ENCODE assay signal across 19 cellular contexts in the genomic region with DNA sequence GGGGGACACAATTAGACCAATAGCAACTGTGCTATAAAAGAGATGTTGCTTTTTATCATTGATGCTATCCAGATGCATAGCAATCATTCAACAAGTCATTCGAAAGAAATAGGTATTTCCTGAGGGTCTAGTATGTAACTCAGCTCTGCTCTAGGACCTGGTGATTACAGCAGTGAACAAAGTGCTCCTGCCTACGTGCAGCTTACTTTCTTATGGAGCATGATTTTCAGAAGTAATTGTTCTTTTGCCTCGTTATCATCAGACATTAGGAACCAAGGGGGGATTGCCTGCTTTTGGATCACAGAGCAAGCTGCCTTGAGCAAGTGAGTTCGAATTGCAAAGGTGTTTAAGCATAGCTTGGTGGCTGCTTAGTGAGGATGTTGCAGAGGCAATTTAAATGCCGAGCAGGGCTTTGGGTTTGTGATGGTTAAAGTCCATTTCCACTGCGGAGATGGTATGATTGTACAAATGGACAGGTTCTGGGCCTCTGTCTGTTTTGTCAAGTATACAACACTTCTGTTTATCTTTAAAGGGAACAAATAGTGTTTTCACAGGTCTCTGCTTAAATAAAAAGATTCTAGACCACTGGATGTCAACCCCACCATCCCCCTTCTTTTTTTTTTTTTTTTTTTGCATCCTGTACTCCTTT. TPM values are rescaled to one million over a fixed set of nuclear protein-coding genes. Genes with fewer than 3 reads are reported as not detected.
DNase-seq lines count a peak whose midpoint lies in the region; ATAC-seq, FAIRE-seq and TF ChIP-seq lines count a peak whose summit lies in the region.
"Had no signal": no experiment of that assay in that cellular context is flagged by ENCODE, and none has a peak within 500 bp of the region (broad histone marks: within the 10 kb centered on the region; RNA-seq: fewer than 3 reads in every experiment).

No MANE protein-coding gene starts in this region.

- TF ChIP-seq POLR2A in HepG2 (IDR thresholded peaks at IDR 0.05; ENCODE audit: insufficient read depth in 1 of 2, low read depth in 2 of 2, low read length in 2 of 2): no peak

- H3K36me3 ChIP-seq in HepG2 (replicated peaks in 1 of 2; ENCODE audit: control insufficient read depth in 1 of 2, insufficient read depth in 2 of 2, low read length in 2 of 2): no peaks in the 10 kb centered on the region; a peak in 1 of 5 replicates
- H3K36me3 ChIP-seq in small intestine (ENCODE audit: control insufficient read depth in 2 of 2, insufficient read depth in 2 of 2, low read length in 2 of 2): no peaks in the 10 kb centered on the region

- H3K9me3 Mint-ChIP-seq in stimulated activated naive CD8-positive, alpha-beta T cell treated with anti-CD3 and anti-CD28 coated beads, Interleukin-15, amount 100 ng/mL, for 72 hours: no peaks in the 10 kb centered on the region
- H3K9me3 Mint-ChIP-seq: CD8-positive, alpha-beta T cell had no signal

- H4K20me1 ChIP-seq in HepG2 (ENCODE audit: insufficient read depth, low read length): no peaks in the 10 kb centered on the region

- BruUV-seq in HepG2 (replicated peaks; lab: Mats Ljungman, UMichigan): no TSS peak

- no peak for TF ChIP-seq RAD21 in HepG2 (CRISPR knock-in tag; IDR thresholded peaks at IDR 0.05)

- peaks cover 14% of the 10 kb centered on the region for H3K4me1 ChIP-seq in HepG2 (ENCODE audit: insufficient read depth, low read length)
- H3K4me1 ChIP-seq in small intestine (ENCODE audit: control insufficient read depth in 2 of 2, insufficient read depth in 1 of 2, low read depth in 1 of 2, low read length in 1 of 2): no peaks in the 10 kb centered on the region

- in situ Hi-C loops in HepG2 (cut with HindIII; ENCODE audit: extremely low pct_ligation_motif_present, low pct_unique_long_range_greater_than_20kb): no loop called here

- POLR2A ChIA-PET in HepG2 (lab: Yijun Ruan, JAX): no interaction called here

- no peak overlapping the region for H2AFZ ChIP-seq in HepG2 (ENCODE audit: low read length)
- H2AFZ ChIP-seq: GM23248 had no signal

- peak; percentile 37 for DNase-seq in HuH-7 (ENCODE audit: low spot score)
- peak; percentile 69 for DNase-seq in HepG2 (ENCODE audit: low spot score)
- peak; percentile 7 for DNase-seq in small intestine
- DNase-seq in stimulated activated naive CD8-positive, alpha-beta T cell treated with anti-CD3 and anti-CD28 coated beads, Interleukin-15, amount 100 ng/mL, for 72 hours: no peak
- no peak for DNase-seq in NCI-H526 treated with DMSO at 0.1 percent for 48 hours (lab: John Stamatoyannopoulos, UW)
- DNase-seq in SKM-1 (lab: John Stamatoyannopoulos, UW; ENCODE audit: unreplicated experiment): no peak
- DNase-seq: CD4-positive, CD25-positive, alpha-beta regulatory T cell; CD8-positive, alpha-beta T cell; DMS 273 treated with DMSO at 0.1 percent for 48 hours; DMS79; EL; GDM1; GM23248; H9 had no signal

- no peaks in the 10 kb centered on the region for H3K4me1 Mint-ChIP-seq in stimulated activated naive CD8-positive, alpha-beta T cell treated with anti-CD3 and anti-CD28 coated beads, Interleukin-15, amount 100 ng/mL, for 72 hours
- H3K4me1 Mint-ChIP-seq: CD4-positive, CD25-positive, alpha-beta regulatory T cell had no signal

- H3K9ac ChIP-seq in HepG2 (ENCODE audit: insufficient read depth, low read depth, low read length): no peak overlapping the region
- H3K9ac ChIP-seq: GM23248 had no signal

- H3K4me3 Mint-ChIP-seq in stimulated activated naive CD8-positive, alpha-beta T cell treated with anti-CD3 and anti-CD28 coated beads, Interleukin-15, amount 100 ng/mL, for 72 hours: no peak overlapping the region
- H3K4me3 Mint-ChIP-seq: CD4-positive, CD25-positive, alpha-beta regulatory T cell; CD8-positive, alpha-beta T cell; H9 had no signal

- H3K9me3 ChIP-seq in HepG2 (ENCODE audit: low read length) (peaks cover 9% of the 10 kb centered on the region; the same call in 1 of the 2 replicates), small intestine (ENCODE audit: control insufficient read depth, low read depth) (no peaks in the 10 kb centered on the region)

- H3K27ac ChIP-seq in HepG2 (ENCODE audit: extremely low read length, insufficient read depth, low read length): peak overlapping the region; percentile 19
- no peak overlapping the region for H3K27ac ChIP-seq in small intestine (ENCODE audit: low read depth in 1 of 2, low read length in 1 of 2)
- H3K27ac ChIP-seq: C4-2B, GM23248 had no signal

- no peak overlapping the region for H3K27ac Mint-ChIP-seq in stimulated activated naive CD8-positive, alpha-beta T cell treated with anti-CD3 and anti-CD28 coated beads, Interleukin-15, amount 100 ng/mL, for 72 hours
- H3K27ac Mint-ChIP-seq: CD8-positive, alpha-beta T cell; H9 had no signal

- H3K79me2 ChIP-seq in HepG2 (ENCODE audit: insufficient read depth, low read length): no peaks in the 10 kb centered on the region

- no peak for TF ChIP-seq CTCF in HepG2 (CRISPR knock-in tag; IDR thresholded peaks at IDR 0.05)

- H3K27me3 ChIP-seq in HepG2 (ENCODE audit: control insufficient read depth in 1 of 2, insufficient read depth in 2 of 2, low read length in 2 of 2) (no peaks in the 10 kb centered on the region), small intestine (ENCODE audit: control insufficient read depth in 2 of 2, insufficient read depth in 2 of 2, low read length in 2 of 2) (no peaks in the 10 kb centered on the region)

- intact Hi-C loops in HepG2 (cut with micrococcal nuclease; ENCODE audit: unreplicated experiment): no loop called here

- H3K4me2 ChIP-seq in HepG2 (ENCODE audit: low read depth, low read length): peak overlapping the region; percentile 45

- FAIRE-seq in HepG2 (lab: Jason Lieb, UNC) (peak; percentile 92), small intestine (lab: Jason Lieb, UNC) (no peak)
- FAIRE-seq: D721Med, GM12878, GM19239 had no signal

- CTCF ChIA-PET in HepG2 (lab: Yijun Ruan, JAX; ENCODE audit: low intra/inter-chr PET ratio, low total read pairs): no interaction called here

- peak; percentile 99 for ATAC-seq in HepG2
- no peak for ATAC-seq in stimulated activated naive CD8-positive, alpha-beta T cell treated with anti-CD3 and anti-CD28 coated beads, Interleukin-15, amount 100 ng/mL, for 72 hours
- ATAC-seq: CD8-positive, alpha-beta T cell; GM12878; HCT116 had no signal

- no peaks in the 10 kb centered on the region for H3K27me3 Mint-ChIP-seq in stimulated activated naive CD8-positive, alpha-beta T cell treated with anti-CD3 and anti-CD28 coated beads, Interleukin-15, amount 100 ng/mL, for 72 hours
- H3K27me3 Mint-ChIP-seq: CD4-positive, CD25-positive, alpha-beta regulatory T cell had no signal

- H3K4me3 ChIP-seq in HepG2 (replicated peaks in 1 of 3; ENCODE audit: insufficient read depth in 1 of 3, low read depth in 2 of 3, low read length in 3 of 3) (no peak overlapping the region), small intestine (ENCODE audit: low read depth in 1 of 2, low read length in 2 of 2) (no peak overlapping the region)
- H3K4me3 ChIP-seq: GM12878, GM23248 had no signal

- WGBS in HepG2 (ENCODE audit: low lambda C conversion rate): 33% methylated on average over 6 of the region's 6 CpGs
- WGBS in small intestine, 3 donors: 63 to 78% (median 76%) methylated on average over 6 of the region's 6 CpGs

- TF ChIP-seq EP300 in HepG2 (IDR thresholded peaks at IDR 0.05; ENCODE audit: low read depth in 2 of 2, low read length in 2 of 2) (peak in 1 of 2 experiments; percentile 29; a peak in 2 of 4 replicates), HepG2 (CRISPR knock-in tag; IDR thresholded peaks at IDR 0.05; ENCODE audit: borderline replicate concordance) (no peak)

TF ChIP-seq in HepG2, 621 proteins besides CTCF, POLR2A, EP300 and RAD21 (continues in another document):
- no peak for TF ChIP-seq TBL1XR1 (IDR thresholded peaks at IDR 0.05; ENCODE audit: borderline replicate concordance, low read length, partially characterized antibody)
- TF ChIP-seq GABPA (IDR thresholded peaks at IDR 0.05; ENCODE audit: low read depth, low read length): no peak
- no peak for TF ChIP-seq GABPA (CRISPR knock-in tag; IDR thresholded peaks at IDR 0.05; ENCODE audit: low read depth)
- no peak for TF ChIP-seq HNF1B (CRISPR knock-in tag; IDR thresholded peaks at IDR 0.05)

RNA-seq across cellular contexts. Expression of gene WWOX, which starts 41.5 kb away (rescaled TPM):
- total RNA-seq in HepG2 (2016; rRNA removed; fragmentation: Illumina TruSeq; extraction: Trizol): 37.4 and 38.4 TPM in 2 replicates
- 28.6 and 30.1 TPM in 2 replicates for total RNA-seq in HepG2 (2016; cell fraction: cytosol; rRNA removed; fragmentation: Illumina TruSeq; extraction: Trizol; ENCODE audit: low read depth)
- total RNA-seq in HepG2 (2016; cell fraction: insoluble cytoplasmic fraction; rRNA removed; fragmentation: Illumina TruSeq; extraction: Trizol): 33.0 and 44.5 TPM in 2 replicates
- total RNA-seq in HepG2 (2016; cell fraction: membrane; rRNA removed; fragmentation: Illumina TruSeq; extraction: Trizol): 27.1 and 28.3 TPM in 2 replicates
- total RNA-seq in HepG2 (2016; cell fraction: nucleus; rRNA removed; fragmentation: Illumina TruSeq; extraction: Trizol): 57.3 and 68.9 TPM in 2 replicates
- 9.1 and 9.2 TPM in 2 replicates for polyA plus RNA-seq in HepG2 (2011; rRNA removed)
- polyA plus RNA-seq in HepG2 (2011; cell fraction: cytosol; rRNA removed): 10.3 and 11.0 TPM in 2 replicates
- polyA plus RNA-seq in HepG2 (2011; cell fraction: nucleus; rRNA removed): 13.4 and 16.3 TPM in 2 replicates
- polyA plus RNA-seq in HepG2 (2012): 12.3 and 16.1 TPM in 2 replicates
- polyA plus RNA-seq in HepG2 (2016; cell fraction: cytosol; fragmentation: Illumina TruSeq; extraction: Trizol; ENCODE audit: low read depth): 19.9 and 21.6 TPM in 2 replicates
- polyA plus RNA-seq in HepG2 (2016; cell fraction: insoluble cytoplasmic fraction; fragmentation: Illumina TruSeq; extraction: Trizol; ENCODE audit: low read depth): 30.1 and 30.5 TPM in 2 replicates
- 18.9 and 20.9 TPM in 2 replicates for polyA plus RNA-seq in HepG2 (2016; cell fraction: membrane; fragmentation: Illumina TruSeq; extraction: Trizol; ENCODE audit: low read depth)
- 21.5 and 23.3 TPM in 2 replicates for polyA plus RNA-seq in HepG2 (2016; cell fraction: nucleus; fragmentation: Illumina TruSeq; extraction: Trizol; ENCODE audit: insufficient read depth, low read depth)
- polyA minus RNA-seq in HepG2 (2011; rRNA and poly(A)+ RNA removed; ENCODE audit: low replicate concordance): 10.8 and 21.8 TPM in 2 replicates
- polyA minus RNA-seq in HepG2 (2011; cell fraction: cytosol; rRNA and poly(A)+ RNA removed): 7.3 and 12.1 TPM in 2 replicates
- polyA minus RNA-seq in HepG2 (2011; cell fraction: nucleus; rRNA and poly(A)+ RNA removed): 38.3 and 50.0 TPM in 2 replicates
- polyA plus RNA-seq in small intestine: 1 to 10 TPM; 4.9 to 8.0 (median 6.0) TPM

Comparison
In these comparisons a context has a peak if more than half of its experiments do, and no peak if none do; other contexts are left out.
1. DNase-seq: peak in HuH-7 (single experiment), HepG2 (single experiment) and small intestine (single experiment); none in stimulated activated naive CD8-positive, alpha-beta T cell treated with anti-CD3 and anti-CD28 coated beads, Interleukin-15, amount 100 ng/mL, for 72 hours (0 of 2), NCI-H526 treated with DMSO at 0.1 percent for 48 hours (single experiment) and SKM-1 (single experiment).